ENCODE assay signal across 15 cellular contexts in genomic region chr4:6761540-6762243, GRCh38. TPM values are rescaled to one million over a fixed set of nuclear protein-coding genes. Genes with fewer than 3 reads are reported as not detected.
DNase-seq lines count a peak whose midpoint lies in the region; ATAC-seq and TF ChIP-seq lines count a peak whose summit lies in the region.
"Had no signal": no experiment of that assay in that cellular context is flagged by ENCODE, and none has a peak within 500 bp of the region (broad histone marks: within the 10 kb centered on the region; RNA-seq: fewer than 3 reads in every experiment).

No MANE protein-coding gene starts in this region.

- no peak for ATAC-seq in HG03196 (IDR thresholded peaks at IDR 0.05; ENCODE audit: unreplicated experiment)
- ATAC-seq: GM12878, Right ventricle myocardium inferior had no signal

- no peak overlapping the region for H3K9ac ChIP-seq in mesenchymal stem cell (ENCODE audit: low read length)

- H2AK5ac ChIP-seq in mesenchymal stem cell (ENCODE audit: low read length, severe bottlenecking): peak overlapping the region; percentile 44

- no peaks in the 10 kb centered on the region for H3K79me1 ChIP-seq in mesenchymal stem cell (replicated peaks; ENCODE audit: low read length, poor library complexity, severe bottlenecking)

- H2BK12ac ChIP-seq in mesenchymal stem cell (ENCODE audit: low read length in 2 of 2): no peak overlapping the region

- TF ChIP-seq POLR2A in tibial nerve (IDR thresholded peaks at IDR 0.05): no peak

- BruUV-seq in MCF 10A (replicated peaks; lab: Mats Ljungman, UMichigan): no TSS peak

- H4K8ac ChIP-seq in mesenchymal stem cell (ENCODE audit: low read length): no peak overlapping the region

- H3K27me3 Mint-ChIP-seq in MCF 10A (ENCODE audit: insufficient read depth, unreplicated experiment): no peaks in the 10 kb centered on the region
- H3K27me3 Mint-ChIP-seq in chondrocyte (ENCODE audit: low read depth): no peaks in the 10 kb centered on the region

- H2BK15ac ChIP-seq in mesenchymal stem cell (ENCODE audit: low read depth, poor library complexity, severe bottlenecking): no peak overlapping the region

- CTCF ChIA-PET in MCF 10A (lab: Yijun Ruan, JAX): interaction anchor here (1.7 to 5.2 kb wide), 3 partner anchors 41 to 112 kb away, joined by 7 to 25 read pairs (median 13); no protein-coding TSS in a partner anchor

- H3K27ac ChIP-seq in mesenchymal stem cell (ENCODE audit: low read length, poor library complexity, severe bottlenecking) (no peak overlapping the region), tibial nerve (peak overlapping the region in 3 of 4 donors; percentile 7 to 78 (median 55)), brain microvascular endothelial cell (no peak overlapping the region)
- H3K27ac ChIP-seq: vagina had no signal

- peak; percentile 71 to 74 for DNase-seq in T47D (ENCODE audit: low read depth in 1 of 2, low spot score in 1 of 2)
- DNase-seq in MCF 10A (ENCODE audit: unreplicated experiment): no peak
- DNase-seq in chondrocyte (ENCODE audit: low spot score): no peak
- DNase-seq in mesenchymal stem cell: no peak
- DNase-seq in tibial nerve (ENCODE audit: low spot score in 2 of 2): no peak
- no peak for DNase-seq in SKM-1 (lab: John Stamatoyannopoulos, UW; ENCODE audit: unreplicated experiment)
- DNase-seq in brain microvascular endothelial cell: no peak
- DNase-seq: activated CD8-positive, alpha-beta memory T cell treated with anti-CD3 and anti-CD28 coated beads for 24 hours; amniotic stem cell; effector memory CD4-positive, alpha-beta T cell; Karpas-422 had no signal

- H3K9me3 ChIP-seq in mesenchymal stem cell (ENCODE audit: control insufficient read depth, low read length) (peaks cover 5% of the 10 kb centered on the region), tibial nerve (no peaks in the 10 kb centered on the region)
- H3K9me3 ChIP-seq: vagina had no signal

- POLR2A ChIA-PET in MCF 10A (lab: Yijun Ruan, JAX): interaction anchor here (0.7 to 1.4 kb wide), 2 partner anchors 16 to 22 kb away, joined by 3 read pairs; no protein-coding TSS in a partner anchor

- peaks cover 25% of the 10 kb centered on the region for H3K4me1 Mint-ChIP-seq in MCF 10A (ENCODE audit: insufficient read depth, unreplicated experiment)
- peaks cover 19% of the 10 kb centered on the region for H3K4me1 Mint-ChIP-seq in chondrocyte (ENCODE audit: low read depth)

- TF ChIP-seq EP300 in tibial nerve (IDR thresholded peaks at IDR 0.05): peak in 1 of 2 donors; percentile 75

- in situ Hi-C loops in T47D (cut with HindIII; ENCODE audit: low pct_unique_long_range_greater_than_20kb, low sequenced_read_pairs) (no loop called here), brain microvascular endothelial cell (cut with HindIII; ENCODE audit: low pct_ligation_motif_present, low sequenced_read_pairs) (no loop called here)

- H3K36me3 Mint-ChIP-seq in MCF 10A (ENCODE audit: insufficient read depth, unreplicated experiment) (no peaks in the 10 kb centered on the region), chondrocyte (ENCODE audit: low read depth) (no peaks in the 10 kb centered on the region)

- H2BK5ac ChIP-seq in mesenchymal stem cell (ENCODE audit: low read depth, low read length, poor library complexity, severe bottlenecking): no peak overlapping the region

- no peak overlapping the region for H3K4me3 ChIP-seq in mesenchymal stem cell (ENCODE audit: insufficient read depth in 1 of 2, low read depth in 1 of 2, low read length in 2 of 2)
- H3K4me3 ChIP-seq in tibial nerve: no peak overlapping the region
- H3K4me3 ChIP-seq in brain microvascular endothelial cell (ENCODE audit: low read depth, low read length): no peak overlapping the region
- H3K4me3 ChIP-seq: GM12878, vagina had no signal

- H3K4ac ChIP-seq in mesenchymal stem cell (ENCODE audit: low read depth in 1 of 2, low read length in 2 of 2): no peak overlapping the region

- no peak overlapping the region for H3K27ac Mint-ChIP-seq in MCF 10A (ENCODE audit: low read depth, unreplicated experiment)
- H3K27ac Mint-ChIP-seq in chondrocyte (ENCODE audit: unreplicated experiment): peak overlapping the region; percentile 6

- H3K4me3 Mint-ChIP-seq in MCF 10A (ENCODE audit: unreplicated experiment) (no peak overlapping the region), chondrocyte (ENCODE audit: unreplicated experiment) (peak overlapping the region; percentile 55)

- no peak overlapping the region for H3K23ac ChIP-seq in mesenchymal stem cell (ENCODE audit: low read length in 2 of 2)

- intact Hi-C loops in MCF 10A (cut with micrococcal nuclease): no loop called here

- H3K14ac ChIP-seq in mesenchymal stem cell (ENCODE audit: low read length in 2 of 2): peak overlapping the region in 1 of 2 experiments; percentile 18

- no peak overlapping the region for H4K91ac ChIP-seq in mesenchymal stem cell (ENCODE audit: low read length)

- no peak overlapping the region for H2AFZ ChIP-seq in mesenchymal stem cell (ENCODE audit: low read depth, low read length)

- H3K36me3 ChIP-seq in mesenchymal stem cell (ENCODE audit: control insufficient read depth in 1 of 2, insufficient read depth in 2 of 2, low read depth in 1 of 2, low read length in 2 of 2) (no peaks in the 10 kb centered on the region), tibial nerve (no peaks in the 10 kb centered on the region), brain microvascular endothelial cell (replicated peaks) (no peaks in the 10 kb centered on the region)
- H3K36me3 ChIP-seq: vagina had no signal

- H3K27me3 ChIP-seq in mesenchymal stem cell (ENCODE audit: control insufficient read depth in 1 of 2, insufficient read depth in 1 of 2, low read length in 2 of 2) (peaks cover 0 to 38% of the 10 kb centered on the region in 2 experiments), tibial nerve (no peaks in the 10 kb centered on the region), brain microvascular endothelial cell (replicated peaks) (no peaks in the 10 kb centered on the region)
- H3K27me3 ChIP-seq: vagina had no signal

- WGBS in mesenchymal stem cell: 86% methylated on average over 31 of the region's 31 CpGs
- 40 to 49% methylated on average over 31 of the region's 31 CpGs for WGBS in tibial nerve, 2 donors

- H3K18ac ChIP-seq in mesenchymal stem cell (ENCODE audit: low read depth in 1 of 2, low read length in 2 of 2): no peak overlapping the region

- no peak overlapping the region for H2BK120ac ChIP-seq in mesenchymal stem cell (ENCODE audit: low read depth, low read length)

- H3K9me3 Mint-ChIP-seq in MCF 10A (ENCODE audit: unreplicated experiment): no peaks in the 10 kb centered on the region
- no peaks in the 10 kb centered on the region for H3K9me3 Mint-ChIP-seq in chondrocyte (ENCODE audit: low read depth)

- H3K4me1 ChIP-seq in mesenchymal stem cell (ENCODE audit: control insufficient read depth, insufficient read depth, low read depth, low read length) (peaks cover 10% of the 10 kb centered on the region), tibial nerve (peaks cover 0 to 25% (median 0%) of the 10 kb centered on the region in 4 donors)
- H3K4me1 ChIP-seq: vagina had no signal

- TF ChIP-seq CTCF in MCF 10A (IDR thresholded peaks at IDR 0.05; ENCODE audit: unreplicated experiment): no peak
- TF ChIP-seq CTCF in chondrocyte (IDR thresholded peaks at IDR 0.05): peak; percentile 9
- TF ChIP-seq CTCF in tibial nerve (IDR thresholded peaks at IDR 0.05): no peak
- TF ChIP-seq CTCF in brain microvascular endothelial cell (IDR thresholded peaks at IDR 0.05; ENCODE audit: low read depth, low read length, missing control alignments): no peak

- no peak overlapping the region for H3K4me2 ChIP-seq in mesenchymal stem cell (ENCODE audit: low read length, poor library complexity, severe bottlenecking)

RNA-seq across cellular contexts. Expression of gene KIAA0232, which starts 20.8 kb away (rescaled TPM):
- total RNA-seq in MCF 10A (2022): 15.6 and 19.2 TPM in 2 replicates
- total RNA-seq in chondrocyte: 24.7 to 27.4 TPM (median 26.2 TPM) in 3 replicates
- 13.4 TPM for polyA plus RNA-seq in mesenchymal stem cell (2013, experiment 1 of 2)
- polyA plus RNA-seq in mesenchymal stem cell (2013, experiment 2 of 2): 13.7 TPM
- 10 to 100 TPM; 36.7 to 57.7 (median 47.0) TPM for total RNA-seq in tibial nerve

RNA-seq across cellular contexts. Expression of gene BLOC1S4, which starts 45.7 kb away (rescaled TPM):
- total RNA-seq in MCF 10A (2022) (10.6 and 13.0 TPM in 2 replicates), chondrocyte (15.5 to 16.7 TPM (median 16.2 TPM) in 3 replicates), tibial nerve (10 to 100 TPM; 18.0 to 32.8 (median 28.3) TPM)
- 19.9 TPM for polyA plus RNA-seq in mesenchymal stem cell (2013, experiment 1 of 2)
- 19.9 TPM for polyA plus RNA-seq in mesenchymal stem cell (2013, experiment 2 of 2)

RNA-seq across cellular contexts. Expression of gene MRFAP1L1, which starts 52.0 kb away (rescaled TPM):
- total RNA-seq in MCF 10A (2022) (42.5 and 63.2 TPM in 2 replicates), chondrocyte (44.7 to 52.9 TPM (median 46.5 TPM) in 3 replicates), tibial nerve (10 to 100 TPM; 51.6 to 76.6 (median 59.6) TPM)
- 41.0 TPM for polyA plus RNA-seq in mesenchymal stem cell (2013, experiment 1 of 2)
- polyA plus RNA-seq in mesenchymal stem cell (2013, experiment 2 of 2): 43.0 TPM

Comparison
In these comparisons a context has a peak if more than half of its experiments do, and no peak if none do; other contexts are left out.
1. DNase-seq: peak in T47D (2 of 2); none in MCF 10A (single experiment), chondrocyte (single experiment), mesenchymal stem cell (single experiment), tibial nerve (0 of 2), SKM-1 (single experiment) and brain microvascular endothelial cell (single experiment).
2. H3K27ac ChIP-seq: peak in tibial nerve (3 of 4); none in mesenchymal stem cell (single experiment) and brain microvascular endothelial cell (single experiment).